Comparison of ENCODE assay signal across 12 cellular contexts in genomic region chr2:97742381-97742847, GRCh38. TPM values are rescaled to one million over a fixed set of nuclear protein-coding genes. Genes with fewer than 3 reads are reported as not detected.
DNase-seq lines count a peak whose midpoint lies in the region; ATAC-seq and TF ChIP-seq lines count a peak whose summit lies in the region.
"Had no signal": no experiment of that assay in that cellular context is flagged by ENCODE, and none has a peak within 500 bp of the region (broad histone marks: within the 10 kb centered on the region; RNA-seq: fewer than 3 reads in every experiment).

No MANE protein-coding gene starts in this region.

- TF ChIP-seq CTCF in spleen (IDR thresholded peaks at IDR 0.05 in 8 of 11, conservative IDR thresholded peaks at IDR 0.05 in 3 of 11): no peak

- in situ Hi-C loops in G401 (cut with HindIII; ENCODE audit: low sequenced_read_pairs): no loop called here

- H3K4me1 Mint-ChIP-seq in activated T-cell treated with anti-CD3 and anti-CD28 coated beads, Interleukin-2, amount 50 U/mL, for 4 hours (ENCODE audit: low read depth): peaks cover 67% of the 10 kb centered on the region
- H3K4me1 Mint-ChIP-seq in T-helper 2 cell treated with Interferon-gamma antibody and Interleukin-4, amounts not matched to agents 5 μg/mL and 100 μg/mL, for 36 hours (ENCODE audit: low read depth): peaks cover 62% of the 10 kb centered on the region

- H3K4me3 Mint-ChIP-seq in activated T-cell treated with anti-CD3 and anti-CD28 coated beads, Interleukin-2, amount 50 U/mL, for 4 hours: no peak overlapping the region
- peak overlapping the region; percentile 69 for H3K4me3 Mint-ChIP-seq in T-helper 2 cell treated with Interferon-gamma antibody and Interleukin-4, amounts not matched to agents 5 μg/mL and 100 μg/mL, for 36 hours

- no peaks in the 10 kb centered on the region for H3K9me3 ChIP-seq in effector memory CD4-positive, alpha-beta T cell (ENCODE audit: control insufficient read depth, low read length)
- H3K9me3 ChIP-seq in spleen: no peaks in the 10 kb centered on the region
- H3K9me3 ChIP-seq: esophagus muscularis mucosa had no signal

- intact Hi-C loops in spleen (cut with DNase I; ENCODE audit: low total_unique reads): no loop called here

- WGBS in spleen, 5 donors: 46 to 60% (median 51%) methylated on average over 4 of the region's 4 CpGs

- peaks cover 24% of the 10 kb centered on the region for H3K36me3 ChIP-seq in effector memory CD4-positive, alpha-beta T cell (ENCODE audit: control insufficient read depth, insufficient read depth, low read length)
- peaks cover 0 to 33% (median 6%) of the 10 kb centered on the region in 6 donors for H3K36me3 ChIP-seq in spleen

- peaks cover 25% of the 10 kb centered on the region for H3K36me3 Mint-ChIP-seq in activated T-cell treated with anti-CD3 and anti-CD28 coated beads, Interleukin-2, amount 50 U/mL, for 4 hours (ENCODE audit: insufficient read depth)
- peaks cover 59% of the 10 kb centered on the region for H3K36me3 Mint-ChIP-seq in T-helper 2 cell treated with Interferon-gamma antibody and Interleukin-4, amounts not matched to agents 5 μg/mL and 100 μg/mL, for 36 hours (ENCODE audit: low read depth)

- TF ChIP-seq POLR2A in spleen (IDR thresholded peaks at IDR 0.05): no peak

- no peaks in the 10 kb centered on the region for H3K9me3 Mint-ChIP-seq in activated T-cell treated with anti-CD3 and anti-CD28 coated beads, Interleukin-2, amount 50 U/mL, for 4 hours
- H3K9me3 Mint-ChIP-seq in T-helper 2 cell treated with Interferon-gamma antibody and Interleukin-4, amounts not matched to agents 5 μg/mL and 100 μg/mL, for 36 hours: no peaks in the 10 kb centered on the region

- peak; percentile 27 to 50 for ATAC-seq in activated T-cell treated with anti-CD3 and anti-CD28 coated beads, Interleukin-2, amount 50 U/mL, for 4 hours

- no peak overlapping the region for H3K4me3 ChIP-seq in effector memory CD4-positive, alpha-beta T cell (ENCODE audit: insufficient read depth, low read depth, low read length, poor library complexity, severe bottlenecking)
- H3K4me3 ChIP-seq in spleen: no peak overlapping the region
- H3K4me3 ChIP-seq: esophagus muscularis mucosa had no signal

- peak overlapping the region; percentile 95 for H3K27ac Mint-ChIP-seq in T-helper 2 cell treated with Interferon-gamma antibody and Interleukin-4, amounts not matched to agents 5 μg/mL and 100 μg/mL, for 36 hours

- peaks cover 25% of the 10 kb centered on the region for H3K4me1 ChIP-seq in effector memory CD4-positive, alpha-beta T cell (ENCODE audit: control insufficient read depth, insufficient read depth, low read length, poor library complexity, severe bottlenecking)
- peaks cover 0 to 68% (median 22%) of the 10 kb centered on the region in 6 donors for H3K4me1 ChIP-seq in spleen

- DNase-seq in activated T-cell treated with anti-CD3 and anti-CD28 coated beads, Interleukin-2, amount 50 U/mL, for 4 hours: no peak
- no peak for DNase-seq in activated T-cell treated with anti-CD3 and anti-CD28 coated beads, Interleukin-2, amount 50 U/mL, for 1 hour
- DNase-seq in T-helper 2 cell treated with Interferon-gamma antibody and Interleukin-4, amounts not matched to agents 5 μg/mL and 100 μg/mL, for 36 hours (ENCODE audit: low spot score): peak; percentile 61
- no peak for DNase-seq in effector memory CD4-positive, alpha-beta T cell
- DNase-seq in spleen: peak; percentile 66
- no peak for DNase-seq in NCI-H1092 treated with DMSO at 0.1 percent for 48 hours (lab: John Stamatoyannopoulos, UW)
- DNase-seq in iPS-NIHi11 (ENCODE audit: low spot score): no peak
- DNase-seq in G401 (ENCODE audit: low spot score): no peak
- DNase-seq: anterior cingulate cortex, IMR-90, NCI-H774 had no signal

- H3K27me3 Mint-ChIP-seq in activated T-cell treated with anti-CD3 and anti-CD28 coated beads, Interleukin-2, amount 50 U/mL, for 4 hours (ENCODE audit: low read depth): no peaks in the 10 kb centered on the region
- no peaks in the 10 kb centered on the region for H3K27me3 Mint-ChIP-seq in T-helper 2 cell treated with Interferon-gamma antibody and Interleukin-4, amounts not matched to agents 5 μg/mL and 100 μg/mL, for 36 hours (ENCODE audit: low read depth)

- no peaks in the 10 kb centered on the region for H3K27me3 ChIP-seq in effector memory CD4-positive, alpha-beta T cell (replicated peaks; ENCODE audit: control insufficient read depth, insufficient read depth, low read length, poor library complexity, severe bottlenecking)
- no peaks in the 10 kb centered on the region for H3K27me3 ChIP-seq in spleen (replicated peaks in 1 of 7)
- H3K27me3 ChIP-seq: esophagus muscularis mucosa had no signal

- peak overlapping the region; percentile 15 for H3K27ac ChIP-seq in effector memory CD4-positive, alpha-beta T cell (ENCODE audit: insufficient read depth, low read length, poor library complexity, severe bottlenecking)
- peak overlapping the region in 3 of 8 donors; percentile 48 to 76 (median 62) for H3K27ac ChIP-seq in spleen
- H3K27ac ChIP-seq: esophagus muscularis mucosa had no signal

RNA-seq across cellular contexts. Expression of gene ZAP70, which starts 29.0 kb away (rescaled TPM):
- 100 to 1,000 TPM; 156 to 194 (median 186) TPM for total RNA-seq in activated T-cell treated with anti-CD3 and anti-CD28 coated beads, Interleukin-2, amount 50 U/mL, for 4 hours
- 10 to 100 TPM; 49.9 to 96.1 (median 81.3) TPM for total RNA-seq in spleen
- 10 to 100 TPM; 35.2 to 50.4 (median 49.2) TPM for polyA plus RNA-seq in spleen
- not detected in 2 replicates for total RNA-seq in G401 (2014; rRNA removed; shearing (Covaris generic))

Comparison
In these comparisons a context has a peak if more than half of its experiments do, and no peak if none do; other contexts are left out.
1. DNase-seq: peak in T-helper 2 cell treated with Interferon-gamma antibody and Interleukin-4, amounts not matched to agents 5 μg/mL and 100 μg/mL, for 36 hours (single experiment) and spleen (single experiment); none in activated T-cell treated with anti-CD3 and anti-CD28 coated beads, Interleukin-2, amount 50 U/mL, for 4 hours (single experiment), activated T-cell treated with anti-CD3 and anti-CD28 coated beads, Interleukin-2, amount 50 U/mL, for 1 hour (single experiment), effector memory CD4-positive, alpha-beta T cell (0 of 3), NCI-H1092 treated with DMSO at 0.1 percent for 48 hours (single experiment), iPS-NIHi11 (single experiment) and G401 (single experiment).
2. RNA of gene ZAP70, which starts 29.0 kb away (total RNA-seq): 156 to 194 TPM in activated T-cell treated with anti-CD3 and anti-CD28 coated beads, Interleukin-2, amount 50 U/mL, for 4 hours and 49.9 to 96.1 TPM in spleen; not detected in G401; every median in the first group is over 10 times any median in the second.